ENCODE assay signal across 28 cellular contexts in the genomic region with DNA sequence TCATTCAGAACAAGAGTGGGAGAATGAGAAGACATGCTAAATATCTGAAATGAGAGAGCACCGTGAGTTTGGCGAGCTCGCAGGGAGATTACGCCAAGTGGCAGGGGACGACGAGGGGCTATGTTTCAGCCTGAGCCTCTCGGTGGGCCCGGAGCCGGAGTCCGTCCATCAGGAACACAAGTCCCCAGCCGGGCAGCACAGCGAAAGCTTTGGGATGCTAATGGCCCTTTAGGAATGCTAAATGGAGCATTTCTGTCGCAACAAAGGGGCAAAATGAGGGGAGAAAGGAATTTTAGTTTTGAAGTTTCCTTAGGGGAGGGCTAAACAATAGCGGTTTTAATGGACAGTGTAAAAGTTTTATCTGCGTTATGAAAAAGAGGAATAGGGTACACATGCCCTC. TPM values are rescaled to one million over a fixed set of nuclear protein-coding genes. Genes with fewer than 3 reads are reported as not detected.
DNase-seq lines count a peak whose midpoint lies in the region; FAIRE-seq and TF ChIP-seq lines count a peak whose summit lies in the region.
"Had no signal": no experiment of that assay in that cellular context is flagged by ENCODE, and none has a peak within 500 bp of the region (broad histone marks: within the 10 kb centered on the region; RNA-seq: fewer than 3 reads in every experiment).

No MANE protein-coding gene starts in this region.

- H3K4me2 ChIP-seq in astrocyte (ENCODE audit: low read length) (peak overlapping the region; percentile 75), neuronal stem cell (ENCODE audit: insufficient read depth, low read length, poor library complexity, severe bottlenecking) (peak overlapping the region; percentile 36)

- no peaks in the 10 kb centered on the region for H4K20me1 ChIP-seq in astrocyte (ENCODE audit: insufficient read depth, low read length)

- peaks cover 23% of the 10 kb centered on the region for H3K27me3 Mint-ChIP-seq in astrocyte (ENCODE audit: low read depth, unreplicated experiment)
- H3K27me3 Mint-ChIP-seq: activated naive CD8-positive, alpha-beta T cell had no signal

- peaks cover 18% of the 10 kb centered on the region for H3K4me1 ChIP-seq in HAP-1
- H3K4me1 ChIP-seq in astrocyte (ENCODE audit: insufficient read depth, low read length): peaks cover 7% of the 10 kb centered on the region
- H3K4me1 ChIP-seq in neuronal stem cell (ENCODE audit: control insufficient read depth in 2 of 2, insufficient read depth in 1 of 2, low read depth in 1 of 2, low read length in 2 of 2): peaks cover 0 to 29% of the 10 kb centered on the region in 2 donors
- H3K4me1 ChIP-seq: SJCRH30 had no signal

- peak overlapping the region; percentile 0 for H3K27ac Mint-ChIP-seq in astrocyte (ENCODE audit: unreplicated experiment)
- H3K27ac Mint-ChIP-seq: activated CD4-positive, alpha-beta T cell treated with anti-CD3 and anti-CD28 coated beads for 36 hours; activated CD8-positive, alpha-beta T cell treated with anti-CD3 and anti-CD28 coated beads for 36 hours; activated naive CD8-positive, alpha-beta T cell; CD8-positive, alpha-beta memory T cell had no signal

- H3K27ac ChIP-seq in astrocyte (ENCODE audit: low read depth, low read length): no peak overlapping the region
- H3K27ac ChIP-seq in neuronal stem cell (replicated peaks; ENCODE audit: low read length): peak overlapping the region; percentile 6
- H3K27ac ChIP-seq: HL-60, right lobe of liver, SJCRH30, stomach, vagina had no signal

- no peak overlapping the region for H3K4ac ChIP-seq in neuronal stem cell (ENCODE audit: low read length)

- no peaks in the 10 kb centered on the region for H3K36me3 ChIP-seq in HAP-1 (replicated peaks)
- no peaks in the 10 kb centered on the region for H3K36me3 ChIP-seq in astrocyte (ENCODE audit: insufficient read depth, low read length)
- no peaks in the 10 kb centered on the region for H3K36me3 ChIP-seq in neuronal stem cell (replicated peaks in 1 of 2; ENCODE audit: control insufficient read depth in 2 of 2, insufficient read depth in 2 of 2, low read length in 2 of 2)
- H3K36me3 ChIP-seq: right lobe of liver, SJCRH30, stomach, vagina had no signal

- DNase-seq in HAP-1 (ENCODE audit: low spot score in 2 of 2): peak; percentile 81 to 86
- DNase-seq in astrocyte (ENCODE audit: low read depth): no peak
- peak; percentile 62 for DNase-seq in iPS DF 4.7 (ENCODE audit: extremely low read depth, low spot score)
- peak; percentile 18 for DNase-seq in neuronal stem cell (ENCODE audit: low spot score)
- DNase-seq in NCI-H345 (lab: John Stamatoyannopoulos, UW): no peak
- no peak for DNase-seq in NCI-H510A treated with DMSO at 0.1 percent for 48 hours (lab: John Stamatoyannopoulos, UW)
- no peak for DNase-seq in stimulated activated CD4-positive, alpha-beta T cell treated with anti-CD3 and anti-CD28 coated beads, Interleukin-1b, Interleukin-23, amount 100 ng/mL, for 48 hours
- DNase-seq: activated CD4-positive, alpha-beta T cell treated with anti-CD3 and anti-CD28 coated beads for 36 hours; activated CD8-positive, alpha-beta T cell treated with anti-CD3 and anti-CD28 coated beads for 36 hours; activated effector memory CD4-positive, alpha-beta T cell treated with Interleukin-2 at 50 U/mL for 16 hours; activated T-cell treated with anti-CD3 and anti-CD28 coated beads for 4 hours; CD8-positive, alpha-beta memory T cell; effector CD4-positive, alpha-beta T cell; EL; Karpas-422; left colon; NCI-H146; NCI-H446 treated with DMSO at 0.1 percent for 48 hours; NCI-H82; right lobe of liver; SJCRH30; stimulated activated CD4-positive, alpha-beta T cell treated with anti-CD3 and anti-CD28 coated beads, Interleukin-4, amount 100 ng/mL, for 1 hour; stomach; T-helper 9 cell had no signal

- H3K23ac ChIP-seq in neuronal stem cell (ENCODE audit: low read depth, low read length, poor library complexity): no peak overlapping the region

- H3K27me3 ChIP-seq in HAP-1 (ENCODE audit: low read depth): no peaks in the 10 kb centered on the region
- peaks cover 2% of the 10 kb centered on the region for H3K27me3 ChIP-seq in astrocyte (ENCODE audit: insufficient read depth, low read length)
- peaks cover 0 to 14% (median 2%) of the 10 kb centered on the region in 3 experiments for H3K27me3 ChIP-seq in neuronal stem cell (ENCODE audit: control insufficient read depth in 3 of 3, insufficient read depth in 3 of 3, low read depth in 1 of 3, low read length in 3 of 3)
- H3K27me3 ChIP-seq: right lobe of liver, SJCRH30, stomach, vagina had no signal

- no peak overlapping the region for H2BK15ac ChIP-seq in neuronal stem cell (ENCODE audit: low read length)

- H4K8ac ChIP-seq in neuronal stem cell (ENCODE audit: low read depth, low read length): no peak overlapping the region

- no peak overlapping the region for H3K4me3 Mint-ChIP-seq in astrocyte (ENCODE audit: unreplicated experiment)
- H3K4me3 Mint-ChIP-seq: activated CD4-positive, alpha-beta T cell treated with anti-CD3 and anti-CD28 coated beads for 36 hours; activated CD8-positive, alpha-beta T cell treated with anti-CD3 and anti-CD28 coated beads for 36 hours; activated naive CD8-positive, alpha-beta T cell had no signal

- H3K9ac ChIP-seq in astrocyte (ENCODE audit: low read length): peak overlapping the region; percentile 13
- no peak overlapping the region for H3K9ac ChIP-seq in neuronal stem cell (ENCODE audit: low read depth, low read length, poor library complexity)

- H3K14ac ChIP-seq in neuronal stem cell (ENCODE audit: low read length): no peak overlapping the region

- peaks cover 10% of the 10 kb centered on the region for H3K4me1 Mint-ChIP-seq in astrocyte (ENCODE audit: low read depth, unreplicated experiment)
- H3K4me1 Mint-ChIP-seq: activated CD4-positive, alpha-beta T cell treated with anti-CD3 and anti-CD28 coated beads for 36 hours; CD8-positive, alpha-beta memory T cell had no signal

- H4K91ac ChIP-seq in neuronal stem cell (ENCODE audit: low read depth, low read length, poor library complexity): no peak overlapping the region

- peaks cover under 1% of the 10 kb centered on the region for H3K36me3 Mint-ChIP-seq in astrocyte (ENCODE audit: low read depth, unreplicated experiment)
- H3K36me3 Mint-ChIP-seq: activated naive CD8-positive, alpha-beta T cell; CD8-positive, alpha-beta memory T cell had no signal

- no peaks in the 10 kb centered on the region for H3K79me1 ChIP-seq in neuronal stem cell (ENCODE audit: low read depth, low read length)

- no CpG with 5 or more reads among the region's 15 CpGs for WGBS in neuronal stem cell (ENCODE audit: extremely low coverage in 2 of 2, insufficient read length in 2 of 2, insufficient replicate concordance in 1 of 2), 2 donors

- H3K18ac ChIP-seq in neuronal stem cell (ENCODE audit: low read length): peak overlapping the region; percentile 65

- H2AFZ ChIP-seq in astrocyte (ENCODE audit: low read depth, low read length) (peak overlapping the region; percentile 35), neuronal stem cell (ENCODE audit: low read length) (peak overlapping the region; percentile 61)

- in situ Hi-C loops in HAP-1 (cut with MboI; ENCODE audit: low sequenced_read_pairs): no loop called here

- H3K79me2 ChIP-seq in astrocyte (ENCODE audit: insufficient read depth, low read length): no peaks in the 10 kb centered on the region

- no peak overlapping the region for H2BK12ac ChIP-seq in neuronal stem cell (ENCODE audit: low read length)

- H2BK120ac ChIP-seq in neuronal stem cell (ENCODE audit: low read depth, low read length): no peak overlapping the region

- FAIRE-seq in astrocyte (lab: Jason Lieb, UNC): no peak
- FAIRE-seq: GM12891 had no signal

- H3K9me3 Mint-ChIP-seq in astrocyte (ENCODE audit: unreplicated experiment): no peaks in the 10 kb centered on the region
- H3K9me3 Mint-ChIP-seq: activated CD8-positive, alpha-beta T cell treated with anti-CD3 and anti-CD28 coated beads for 36 hours; CD8-positive, alpha-beta memory T cell had no signal

- no peak overlapping the region for H2BK5ac ChIP-seq in neuronal stem cell (ENCODE audit: low read length)

- no peaks in the 10 kb centered on the region for H3K9me3 ChIP-seq in HAP-1
- H3K9me3 ChIP-seq in astrocyte (ENCODE audit: insufficient read depth, low read depth, low read length): peaks cover 5% of the 10 kb centered on the region
- H3K9me3 ChIP-seq in neuronal stem cell (replicated peaks in 1 of 2; ENCODE audit: control insufficient read depth in 2 of 2, insufficient read depth in 1 of 2, low read depth in 1 of 2, low read length in 2 of 2): peaks cover 0 to 7% of the 10 kb centered on the region in 2 donors
- H3K9me3 ChIP-seq: right lobe of liver, SJCRH30, stomach, vagina had no signal

- no peak for TF ChIP-seq CTCF in astrocyte (IDR thresholded peaks at IDR 0.05; ENCODE audit: insufficient read depth, low read depth, low read length)

- no peak overlapping the region for H2AK5ac ChIP-seq in neuronal stem cell (ENCODE audit: low read depth, low read length)

- peak overlapping the region; percentile 2; the same call in 1 of the 2 replicates for H3K4me3 ChIP-seq in HAP-1
- H3K4me3 ChIP-seq in astrocyte (ENCODE audit: insufficient read depth, low read depth, low read length): no peak overlapping the region
- no peak overlapping the region for H3K4me3 ChIP-seq in neuronal stem cell (ENCODE audit: low read length in 2 of 2)
- H3K4me3 ChIP-seq: right lobe of liver, SJCRH30, stomach, vagina had no signal

RNA-seq across cellular contexts. Expression of gene NTN1, which starts 33.3 kb away (rescaled TPM):
- total RNA-seq in astrocyte: 8.6 and 9.8 TPM in 2 replicates
- 2.0 TPM for polyA plus RNA-seq in neuronal stem cell (2013, experiment 1 of 2)
- 2.0 TPM for polyA plus RNA-seq in neuronal stem cell (2013, experiment 2 of 2)
- polyA plus RNA-seq: CD8-positive, alpha-beta memory T cell had no signal

Comparison
In these comparisons a context has a peak if more than half of its experiments do, and no peak if none do; other contexts are left out.
1. DNase-seq: peak in HAP-1 (2 of 2), iPS DF 4.7 (single experiment) and neuronal stem cell (single experiment); none in astrocyte (single experiment), NCI-H345 (single experiment), NCI-H510A treated with DMSO at 0.1 percent for 48 hours (single experiment) and stimulated activated CD4-positive, alpha-beta T cell treated with anti-CD3 and anti-CD28 coated beads, Interleukin-1b, Interleukin-23, amount 100 ng/mL, for 48 hours (single experiment).